Comparison of ENCODE assay signal across 2 cellular contexts in genomic region chr9:69951411-69951810, GRCh38.
TF ChIP-seq lines count a peak whose summit lies in the region.

No MANE protein-coding gene starts in this region.

TF ChIP-seq in IMR-90, 13 proteins besides CTCF, POLR2A, EP300 and RAD21:
- TF ChIP-seq CEBPB (IDR thresholded peaks at IDR 0.05; ENCODE audit: low read depth, low read length) (no peak), MAZ (IDR thresholded peaks at IDR 0.05; ENCODE audit: borderline replicate concordance, low read depth, low read length) (no peak)

TF ChIP-seq in HEK293T, 16 proteins besides CTCF, POLR2A, EP300 and RAD21:
- TF ChIP-seq FOXK2 (IDR thresholded peaks at IDR 0.05) (no peak), CTBP1 (IDR thresholded peaks at IDR 0.05; ENCODE audit: borderline replicate concordance) (no peak), FOXM1 (IDR thresholded peaks at IDR 0.05; ENCODE audit: borderline replicate concordance) (no peak), ELF4 (IDR thresholded peaks at IDR 0.05) (no peak), BHLHE40 (IDR thresholded peaks at IDR 0.05; ENCODE audit: borderline replicate concordance) (no peak), NFRKB (IDR thresholded peaks at IDR 0.05) (no peak), SUZ12 (IDR thresholded peaks at IDR 0.05) (no peak), HDGF (IDR thresholded peaks at IDR 0.05; ENCODE audit: borderline replicate concordance) (no peak), FOXA1 (IDR thresholded peaks at IDR 0.05) (no peak), ZNF384 (IDR thresholded peaks at IDR 0.05) (no peak), L3MBTL2 (conservative IDR thresholded peaks at IDR 0.05) (no peak), PKNOX1 (IDR thresholded peaks at IDR 0.05) (no peak), ARNT (IDR thresholded peaks at IDR 0.05) (no peak)
